ENCODE assay signal across 23 cellular contexts in genomic region chr7:96418600-96418999, GRCh38.
"Had no signal": no experiment of that assay in that cellular context is flagged by ENCODE, and none has a peak within 500 bp of the region (broad histone marks: within the 10 kb centered on the region; RNA-seq: fewer than 3 reads in every experiment).

No MANE protein-coding gene starts in this region.

- H3K9me3 ChIP-seq: SK-N-SH had no signal

- H3K4me2 ChIP-seq: KMS-11, SK-N-SH had no signal

- ATAC-seq: activated T-cell treated with anti-CD3 and anti-CD28 coated beads, Interleukin-2, amount 50 U/mL, for 4 hours; Panc1; Right ventricle myocardium inferior had no signal

- H3K9ac ChIP-seq: KMS-11, SK-N-SH had no signal

- FAIRE-seq: astrocyte had no signal

- DNase-seq: activated CD4-positive, alpha-beta memory T cell treated with anti-CD3 and anti-CD28 coated beads for 36 hours; activated CD4-positive, alpha-beta T cell treated with anti-CD3 and anti-CD28 coated beads, Interleukin-2, amount 10 ng/mL, durations not matched to agents 7 days and 5 days; activated CD4-positive, CD25-positive, alpha-beta regulatory T cell; activated CD8-positive, alpha-beta memory T cell treated with anti-CD3 and anti-CD28 coated beads for 24 hours; activated effector memory CD4-positive, alpha-beta T cell treated with anti-CD3 and anti-CD28 coated beads, Interleukin-2, amount 50 U/mL, for 16 hours; activated naive CD4-positive, alpha-beta T cell treated with Interleukin-2 at 50 U/mL for 16 hours; activated T-cell treated with anti-CD3 and anti-CD28 coated beads, Interleukin-2, amount 50 U/mL, for 4 hours; amygdala; NCI-H1105 treated with DMSO at 0.1 percent for 48 hours; NCI-H1436 treated with DMSO at 0.1 percent for 48 hours; NCI-H1930; NCI-H345; NCI-H510A treated with DMSO at 0.1 percent for 48 hours; NCI-H774; OCI-M1; RPMI8226; SK-N-SH; T-helper 1 cell had no signal

- H3K27ac ChIP-seq: KMS-11, VCaP had no signal
